ENCODE assay signal across 18 cellular contexts in genomic region chr15:75174102-75174501, GRCh38. TPM values are rescaled to one million over a fixed set of nuclear protein-coding genes. Genes with fewer than 3 reads are reported as not detected.
DNase-seq lines count a peak whose midpoint lies in the region; ATAC-seq and TF ChIP-seq lines count a peak whose summit lies in the region.
"Had no signal": no experiment of that assay in that cellular context is flagged by ENCODE, and none has a peak within 500 bp of the region (broad histone marks: within the 10 kb centered on the region; RNA-seq: fewer than 3 reads in every experiment).

No MANE protein-coding gene starts in this region.

- no peak overlapping the region for H2BK120ac ChIP-seq in mesenchymal stem cell (ENCODE audit: low read depth, low read length)

- H3K4ac ChIP-seq in mesenchymal stem cell (ENCODE audit: low read depth in 1 of 2, low read length in 2 of 2), result peak overlapping the region in 1 of 2 experiments; percentile 29

- H3K4me3 ChIP-seq in breast epithelium (no peak overlapping the region), mammary epithelial cell (replicated peaks in 1 of 3; ENCODE audit: insufficient read depth in 1 of 3, low read depth in 2 of 3, low read length in 3 of 3) (no peak overlapping the region), mesenchymal stem cell (ENCODE audit: insufficient read depth in 1 of 2, low read depth in 1 of 2, low read length in 2 of 2) (no peak overlapping the region)
- no peak overlapping the region for H3K4me3 ChIP-seq in BLaER1 treated with 17β-estradiol and CSF1 and Interleukin-3, amounts not matched to agents 10 nM and 100 nM
- H3K4me3 ChIP-seq in CD4-positive, alpha-beta memory T cell (ENCODE audit: low read length in 2 of 2), result no peak overlapping the region
- H3K4me3 ChIP-seq: GM23248 had no signal

- POLR2A ChIA-PET in CD4-positive, alpha-beta memory T cell (lab: Charles Lee; ENCODE audit: partially characterized antibody), result no interaction called here

- H3K27me3 ChIP-seq in breast epithelium (no peaks in the 10 kb centered on the region), mammary epithelial cell (ENCODE audit: insufficient read depth, low read length) (no peaks in the 10 kb centered on the region), mesenchymal stem cell (ENCODE audit: control insufficient read depth in 1 of 2, insufficient read depth in 1 of 2, low read length in 2 of 2) (peaks cover 5 to 30% of the 10 kb centered on the region in 2 experiments)
- peaks cover 6 to 15% (median 11%) of the 10 kb centered on the region in 11 experiments; a peak in 20 of 22 replicates for H3K27me3 ChIP-seq in BLaER1 treated with 17β-estradiol and CSF1 and Interleukin-3, amounts not matched to agents 10 nM and 100 nM
- no peaks in the 10 kb centered on the region for H3K27me3 ChIP-seq in CD4-positive, alpha-beta memory T cell (ENCODE audit: insufficient read depth, low read length)

- no peak overlapping the region for H3K23ac ChIP-seq in mesenchymal stem cell (ENCODE audit: low read length in 2 of 2)

- in situ Hi-C loops in mammary epithelial cell (cut with MboI; ENCODE audit: low sequenced_read_pairs in 2 of 2), result no loop called here

- no peaks in the 10 kb centered on the region for H3K9me3 ChIP-seq in breast epithelium
- peaks cover 3% of the 10 kb centered on the region for H3K9me3 ChIP-seq in mammary epithelial cell (replicated peaks; ENCODE audit: insufficient read depth, low read length)
- peaks cover 0 to 11% (median 5%) of the 10 kb centered on the region in 11 experiments; a peak in 14 of 22 replicates for H3K9me3 ChIP-seq in BLaER1 treated with 17β-estradiol and CSF1 and Interleukin-3, amounts not matched to agents 10 nM and 100 nM (replicated peaks in 1 of 11)
- H3K9me3 ChIP-seq in mesenchymal stem cell (ENCODE audit: control insufficient read depth, low read length), result peaks cover under 1% of the 10 kb centered on the region
- H3K9me3 ChIP-seq in CD4-positive, alpha-beta memory T cell (ENCODE audit: control insufficient read depth in 1 of 2, low read length in 2 of 2), result no peaks in the 10 kb centered on the region

- H3K4me1 ChIP-seq in breast epithelium (peaks cover 19 to 22% of the 10 kb centered on the region in 2 donors), mammary epithelial cell (ENCODE audit: insufficient read depth, low read length) (peaks cover 61% of the 10 kb centered on the region), mesenchymal stem cell (ENCODE audit: control insufficient read depth, insufficient read depth, low read depth, low read length) (peaks cover 8% of the 10 kb centered on the region)
- H3K4me1 ChIP-seq in BLaER1 treated with 17β-estradiol and CSF1 and Interleukin-3, amounts not matched to agents 10 nM and 100 nM, result peaks cover 63 to 99% (median 96%) of the 10 kb centered on the region in 10 experiments
- H3K4me1 ChIP-seq in CD4-positive, alpha-beta memory T cell (ENCODE audit: insufficient read depth, low read length), result peaks cover 15% of the 10 kb centered on the region

- no peak overlapping the region for H3K4me3 Mint-ChIP-seq in CD4-positive, alpha-beta memory T cell
- H3K4me3 Mint-ChIP-seq: CD4-positive, alpha-beta T cell had no signal

- no peak for ATAC-seq in GM19351 (IDR thresholded peaks at IDR 0.05; ENCODE audit: unreplicated experiment)

- no peak overlapping the region for H3K9ac ChIP-seq in mammary epithelial cell (ENCODE audit: insufficient read depth, low read length)
- peak overlapping the region in 3 of 11 experiments; percentile 5 to 15 (median 7); a peak in 2 of 22 replicates for H3K9ac ChIP-seq in BLaER1 treated with 17β-estradiol and CSF1 and Interleukin-3, amounts not matched to agents 10 nM and 100 nM
- H3K9ac ChIP-seq in mesenchymal stem cell (ENCODE audit: low read length), result no peak overlapping the region
- H3K9ac ChIP-seq: GM23248 had no signal

- H3K79me2 ChIP-seq in mammary epithelial cell (ENCODE audit: insufficient read depth, low read length), result no peaks in the 10 kb centered on the region

- no peaks in the 10 kb centered on the region for H4K20me1 ChIP-seq in mammary epithelial cell (ENCODE audit: insufficient read depth, low read length)
- H4K20me1 ChIP-seq in BLaER1 treated with 17β-estradiol and CSF1 and Interleukin-3, amounts not matched to agents 10 nM and 100 nM, result no peaks in the 10 kb centered on the region

- H2AK5ac ChIP-seq in mesenchymal stem cell (ENCODE audit: low read length, severe bottlenecking), result no peak overlapping the region

- peaks cover 3 to 8% of the 10 kb centered on the region in 2 donors for H3K27me3 Mint-ChIP-seq in CD4-positive, alpha-beta memory T cell

- no peak overlapping the region for H3K14ac ChIP-seq in mesenchymal stem cell (ENCODE audit: low read length in 2 of 2)

- H3K36me3 ChIP-seq in breast epithelium, result no peaks in the 10 kb centered on the region
- H3K36me3 ChIP-seq in mammary epithelial cell (ENCODE audit: insufficient read depth, low read length), result no peaks in the 10 kb centered on the region
- H3K36me3 ChIP-seq in BLaER1 treated with 17β-estradiol and CSF1 and Interleukin-3, amounts not matched to agents 10 nM and 100 nM, result peaks cover 0 to 4% (median 0%) of the 10 kb centered on the region in 11 experiments; a peak in 1 of 22 replicates
- H3K36me3 ChIP-seq in mesenchymal stem cell (ENCODE audit: control insufficient read depth in 1 of 2, insufficient read depth in 2 of 2, low read depth in 1 of 2, low read length in 2 of 2), result no peaks in the 10 kb centered on the region
- H3K36me3 ChIP-seq in CD4-positive, alpha-beta memory T cell (ENCODE audit: insufficient read depth, low read length), result no peaks in the 10 kb centered on the region

- no peak overlapping the region for H2AFZ ChIP-seq in mammary epithelial cell (ENCODE audit: low read depth, low read length)
- no peak overlapping the region for H2AFZ ChIP-seq in mesenchymal stem cell (ENCODE audit: low read depth, low read length)
- H2AFZ ChIP-seq: GM23248 had no signal

- H4K8ac ChIP-seq in mesenchymal stem cell (ENCODE audit: low read length), result no peak overlapping the region

- H3K27ac ChIP-seq in breast epithelium (peak overlapping the region; percentile 19 to 87), mammary epithelial cell (ENCODE audit: insufficient read depth, low read depth, low read length) (no peak overlapping the region), mesenchymal stem cell (ENCODE audit: low read length, poor library complexity, severe bottlenecking) (no peak overlapping the region)
- peak overlapping the region in 7 of 11 experiments; percentile 4 to 86 (median 78); a peak in 13 of 22 replicates for H3K27ac ChIP-seq in BLaER1 treated with 17β-estradiol and CSF1 and Interleukin-3, amounts not matched to agents 10 nM and 100 nM
- no peak overlapping the region for H3K27ac ChIP-seq in CD4-positive, alpha-beta memory T cell (ENCODE audit: low read depth, low read length)
- H3K27ac ChIP-seq: GM23248 had no signal

- no peak for TF ChIP-seq POLR2A in breast epithelium (IDR thresholded peaks at IDR 0.05)

- peaks cover 4 to 13% (median 8%) of the 10 kb centered on the region in 4 donors for H3K4me1 Mint-ChIP-seq in CD4-positive, alpha-beta memory T cell

- no peak overlapping the region for H3K4me2 ChIP-seq in mammary epithelial cell (ENCODE audit: insufficient read depth, low read depth, low read length)
- peak overlapping the region in 7 of 11 experiments; percentile 81 to 97 (median 94); a peak in 14 of 22 replicates for H3K4me2 ChIP-seq in BLaER1 treated with 17β-estradiol and CSF1 and Interleukin-3, amounts not matched to agents 10 nM and 100 nM
- H3K4me2 ChIP-seq in mesenchymal stem cell (ENCODE audit: low read length, poor library complexity, severe bottlenecking), result no peak overlapping the region

- no peak for TF ChIP-seq CTCF in breast epithelium (IDR thresholded peaks at IDR 0.05)
- TF ChIP-seq CTCF in mammary epithelial cell (conservative IDR thresholded peaks at IDR 0.05 in 1 of 2, IDR thresholded peaks at IDR 0.05 in 1 of 2; ENCODE audit: extremely low read depth in 1 of 2, insufficient read depth in 1 of 2, low read depth in 1 of 2, low read length in 2 of 2), result no peak

- H3K36me3 Mint-ChIP-seq in CD4-positive, alpha-beta memory T cell, result no peaks in the 10 kb centered on the region

- dilution Hi-C loops in mammary epithelial cell (cut with HindIII; ENCODE audit: low sequenced_read_pairs), result no loop called here

- peak in 1 of 2 donors; percentile 36 for DNase-seq in breast epithelium (ENCODE audit: low spot score in 2 of 2)
- DNase-seq in mammary epithelial cell, result no peak
- DNase-seq in mesenchymal stem cell, result no peak
- peak; percentile 40 for DNase-seq in posterior vena cava (ENCODE audit: low spot score)
- no peak for DNase-seq in CD4-positive, alpha-beta memory T cell
- no peak for DNase-seq in OCI-M1 (lab: John Stamatoyannopoulos, UW)
- DNase-seq: 8988T; ACHN; C1 segment of cervical spinal cord; CD4-positive, alpha-beta T cell; COR-L47; DMS153; DMS79 treated with DMSO at 0.1 percent for 48 hours; EL; GM23248; H7 had no signal

- H3K18ac ChIP-seq in mesenchymal stem cell (ENCODE audit: low read depth in 1 of 2, low read length in 2 of 2), result no peak overlapping the region

- peak overlapping the region; percentile 15 for H4K91ac ChIP-seq in mesenchymal stem cell (ENCODE audit: low read length)

- no TSS peak for BruUV-seq in mammary epithelial cell (replicated peaks; lab: Mats Ljungman, UMichigan)

- CTCF ChIA-PET in mammary epithelial cell (lab: Charles Lee; ENCODE audit: low non-redundant PET), result no interaction called here
- CTCF ChIA-PET in CD4-positive, alpha-beta memory T cell (lab: Charles Lee; ENCODE audit: partially characterized antibody), result no interaction called here

- intact Hi-C loops in breast epithelium (cut with DNase I; ENCODE audit: low total_unique reads) (no loop called here), mammary epithelial cell (cut with micrococcal nuclease) (no loop called here), posterior vena cava (cut with DNase I) (loop anchor here in 1 of 2 donors (5.0 kb wide), 1 partner anchor 337 kb away; no protein-coding TSS in a partner anchor)
- intact Hi-C loops in CD4-positive, alpha-beta memory T cell (cut with micrococcal nuclease), result no loop called here

- no peak overlapping the region for H2BK15ac ChIP-seq in mesenchymal stem cell (ENCODE audit: low read depth, poor library complexity, severe bottlenecking)

- 100% methylated on average over 1 of the region's 5 CpGs for WGBS in mammary epithelial cell (ENCODE audit: low coverage, missing lambda C conversion rate)
- 93% methylated on average over 3 of the region's 5 CpGs for WGBS in mesenchymal stem cell

- H3K27ac Mint-ChIP-seq in CD4-positive, alpha-beta memory T cell, result no peak overlapping the region
- H3K27ac Mint-ChIP-seq: CD4-positive, alpha-beta T cell had no signal

- peaks cover 0 to 3% (median 0%) of the 10 kb centered on the region in 8 donors for H3K9me3 Mint-ChIP-seq in CD4-positive, alpha-beta memory T cell
- H3K9me3 Mint-ChIP-seq: CD4-positive, alpha-beta T cell had no signal

- peak overlapping the region in 1 of 2 experiments; percentile 59 for H2BK12ac ChIP-seq in mesenchymal stem cell (ENCODE audit: low read length in 2 of 2)

- no peaks in the 10 kb centered on the region for H3K79me1 ChIP-seq in mesenchymal stem cell (replicated peaks; ENCODE audit: low read length, poor library complexity, severe bottlenecking)

- no peak overlapping the region for H2BK5ac ChIP-seq in mesenchymal stem cell (ENCODE audit: low read depth, low read length, poor library complexity, severe bottlenecking)

RNA-seq across cellular contexts. Expression of gene C15orf39, which starts 27.6 kb away (rescaled TPM):
- total RNA-seq in breast epithelium (10 to 100 TPM in 2 of 3 donors, 1 to 10 TPM in 1; 7.7 to 17.4 (median 11.5) TPM), mammary epithelial cell (10 to 100 TPM in 1 of 2 donors, 1 to 10 TPM in 1; 3.8 to 22.8 TPM), posterior vena cava (10 to 100 TPM; 25.8 to 26.4 TPM)
- polyA plus RNA-seq in mammary epithelial cell, result 9.0 TPM
- polyA minus RNA-seq in mammary epithelial cell, result 31.5 TPM
- 12.4 TPM for polyA plus RNA-seq in mesenchymal stem cell (2013, experiment 1 of 2)
- polyA plus RNA-seq in mesenchymal stem cell (2013, experiment 2 of 2), result 12.2 TPM
- 10 to 100 TPM; 25.9 to 27.0 TPM for total RNA-seq in CD4-positive, alpha-beta memory T cell
- 1 to 10 TPM in 1 of 2 donors, under 1 TPM in 1; 0.36 to 4.6 TPM for polyA plus RNA-seq in CD4-positive, alpha-beta memory T cell

Comparison
In these comparisons a context has a peak if more than half of its experiments do, and no peak if none do; other contexts are left out.
1. H3K27ac ChIP-seq: peak in breast epithelium (2 of 2) and BLaER1 treated with 17β-estradiol and CSF1 and Interleukin-3, amounts not matched to agents 10 nM and 100 nM (7 of 11); none in mammary epithelial cell (single experiment), mesenchymal stem cell (single experiment) and CD4-positive, alpha-beta memory T cell (single experiment).
2. H3K4me2 ChIP-seq: peak in BLaER1 treated with 17β-estradiol and CSF1 and Interleukin-3, amounts not matched to agents 10 nM and 100 nM (7 of 11); none in mammary epithelial cell (single experiment) and mesenchymal stem cell (single experiment).